Comparison of ENCODE assay signal across 8 cellular contexts in the genomic region with DNA sequence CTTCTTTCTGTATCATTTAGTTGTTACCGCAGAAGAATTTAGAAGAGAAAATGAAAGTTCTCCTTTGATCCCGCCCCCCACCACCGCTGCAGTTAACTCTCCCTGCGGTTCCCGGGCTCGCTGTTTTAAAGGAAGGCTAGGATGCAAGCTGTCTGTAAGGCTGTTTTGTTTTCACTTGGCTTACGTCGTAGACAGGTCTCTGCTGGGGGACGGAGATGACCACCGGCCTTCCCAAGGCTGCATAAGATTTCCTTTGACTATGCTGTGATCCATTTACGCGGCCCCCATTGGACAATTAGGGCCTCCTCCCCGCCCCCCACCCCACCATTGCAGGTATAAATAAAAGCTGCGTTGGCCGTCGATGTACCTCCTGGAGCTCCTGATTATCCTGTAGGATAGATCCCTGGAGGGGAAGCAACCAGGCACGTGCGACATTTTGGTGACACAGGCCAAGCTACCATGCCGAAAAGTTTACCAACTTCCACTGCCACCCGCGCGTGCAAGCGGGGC. TPM values are rescaled to one million over a fixed set of nuclear protein-coding genes. Genes with fewer than 3 reads are reported as not detected.
DNase-seq lines count a peak whose midpoint lies in the region; ATAC-seq and TF ChIP-seq lines count a peak whose summit lies in the region.

No MANE protein-coding gene starts in this region.

- no peak for ATAC-seq in GM18861 (IDR thresholded peaks at IDR 0.05; ENCODE audit: unreplicated experiment)
- ATAC-seq in HG02970 (IDR thresholded peaks at IDR 0.05; ENCODE audit: low FRiP score, unreplicated experiment): no peak
- no peak for ATAC-seq in foreskin keratinocyte

- 5% methylated on average over 22 of the region's 23 CpGs for whole genome bisulfite sequencing in HUES64
- WGBS in smooth muscle cell (ENCODE audit: low lambda C conversion rate): 12% methylated on average over 23 of the region's 23 CpGs

- H3K4me3 ChIP-seq in AG10803 (ENCODE audit: low read length) (peak overlapping the region; percentile 69), HUES64 (ENCODE audit: low read length) (peak overlapping the region; percentile 50), smooth muscle cell (peak overlapping the region; percentile 43)

- H2AFZ ChIP-seq in smooth muscle cell (ENCODE audit: low read depth): no peak overlapping the region

- H3K79me2 ChIP-seq in smooth muscle cell (ENCODE audit: low read depth): no peaks in the 10 kb centered on the region

- H3K27ac Mint-ChIP-seq in activated CD4-positive, alpha-beta memory T cell treated with anti-CD3 and anti-CD28 coated beads for 36 hours: peak overlapping the region; percentile 53

- H3K36me3 ChIP-seq in HUES64 (ENCODE audit: insufficient read depth, low read length): no peaks in the 10 kb centered on the region
- no peaks in the 10 kb centered on the region for H3K36me3 ChIP-seq in smooth muscle cell (ENCODE audit: low read depth)

- DNase-seq in AG10803 (ENCODE audit: low read depth) (peak; percentile 41), fibroblast of gingiva (ENCODE audit: low read depth) (peak; percentile 14), smooth muscle cell (lab: John Stamatoyannopoulos, UW; ENCODE audit: unreplicated experiment) (no peak), foreskin keratinocyte (no peak)
- peak; percentile 77 for DNase-seq in activated CD4-positive, alpha-beta memory T cell treated with anti-CD3 and anti-CD28 coated beads for 36 hours

- H3K27ac ChIP-seq in HUES64 (ENCODE audit: low read depth, low read length): no peak overlapping the region
- H3K27ac ChIP-seq in smooth muscle cell (ENCODE audit: low read depth): no peak overlapping the region
- no peak overlapping the region for H3K27ac ChIP-seq in foreskin keratinocyte

- H3K9ac ChIP-seq in HUES64 (ENCODE audit: low read depth, low read length) (no peak overlapping the region), smooth muscle cell (ENCODE audit: low read depth) (no peak overlapping the region)

- no peaks in the 10 kb centered on the region for H3K27me3 Mint-ChIP-seq in activated CD4-positive, alpha-beta memory T cell treated with anti-CD3 and anti-CD28 coated beads for 36 hours

- POLR2A ChIA-PET in activated CD4-positive, alpha-beta memory T cell treated with anti-CD3 and anti-CD28 coated beads for 36 hours (lab: Charles Lee): interaction anchor here (0.6 kb wide), 1 partner anchor 60 kb away, joined by 3 read pairs; no protein-coding TSS in a partner anchor

- no peak for TF ChIP-seq CTCF in AG10803 (conservative IDR thresholded peaks at IDR 0.05; ENCODE audit: low read length)
- no peak for TF ChIP-seq CTCF in smooth muscle cell (IDR thresholded peaks at IDR 0.05; ENCODE audit: borderline replicate concordance, insufficient read depth, poor library complexity, severe bottlenecking)
- TF ChIP-seq CTCF in foreskin keratinocyte (conservative IDR thresholded peaks at IDR 0.05): no peak

- no peaks in the 10 kb centered on the region for H3K36me3 Mint-ChIP-seq in activated CD4-positive, alpha-beta memory T cell treated with anti-CD3 and anti-CD28 coated beads for 36 hours

- peaks cover 83% of the 10 kb centered on the region for H3K27me3 ChIP-seq in HUES64 (ENCODE audit: insufficient read depth, low read length)
- H3K27me3 ChIP-seq in smooth muscle cell (ENCODE audit: low read depth): peaks cover 62% of the 10 kb centered on the region
- H3K27me3 ChIP-seq in foreskin keratinocyte: peaks cover 17% of the 10 kb centered on the region

- peaks cover 2% of the 10 kb centered on the region for H3F3A ChIP-seq in smooth muscle cell (ENCODE audit: low read depth)

- intact Hi-C loops in activated CD4-positive, alpha-beta memory T cell treated with anti-CD3 and anti-CD28 coated beads for 36 hours (cut with micrococcal nuclease): loop anchor here (5.0 to 10.0 kb wide), 4 partner anchors 204 to 1362 kb away; partner anchors contain the start of genes FADD, PPP6R3 and TPCN2

- H3K4me1 ChIP-seq in HUES64 (ENCODE audit: insufficient read depth, low read length) (peaks cover 11% of the 10 kb centered on the region), smooth muscle cell (ENCODE audit: low read depth) (peaks cover 17% of the 10 kb centered on the region), foreskin keratinocyte (peaks cover 7% of the 10 kb centered on the region)

- H3K4me1 Mint-ChIP-seq in activated CD4-positive, alpha-beta memory T cell treated with anti-CD3 and anti-CD28 coated beads for 36 hours (ENCODE audit: low read depth): peaks cover 31% of the 10 kb centered on the region

- H4K20me1 ChIP-seq in smooth muscle cell (ENCODE audit: low read depth): no peaks in the 10 kb centered on the region

- peak overlapping the region; percentile 84 for H3K4me2 ChIP-seq in smooth muscle cell

- H3K9me3 Mint-ChIP-seq in activated CD4-positive, alpha-beta memory T cell treated with anti-CD3 and anti-CD28 coated beads for 36 hours: no peaks in the 10 kb centered on the region

- H3K9me3 ChIP-seq in HUES64 (ENCODE audit: insufficient read depth, low read depth, low read length): no peaks in the 10 kb centered on the region
- H3K9me3 ChIP-seq in smooth muscle cell (replicated peaks; ENCODE audit: low read depth): no peaks in the 10 kb centered on the region

- CTCF ChIA-PET in activated CD4-positive, alpha-beta memory T cell treated with anti-CD3 and anti-CD28 coated beads for 36 hours (lab: Charles Lee): interaction anchor here (0.6 to 3.6 kb wide), 13 partner anchors 10 to 532 kb away, joined by 3 to 29 read pairs (median 5); no protein-coding TSS in a partner anchor

- peak overlapping the region; percentile 87 for H3K4me3 Mint-ChIP-seq in activated CD4-positive, alpha-beta memory T cell treated with anti-CD3 and anti-CD28 coated beads for 36 hours

RNA-seq across cellular contexts. Expression of gene CPT1A, which starts 1.4 kb away (rescaled TPM):
- polyA plus RNA-seq in HUES64 (2013, experiment 1 of 2): 5.2 TPM
- 6.1 TPM for polyA plus RNA-seq in HUES64 (2013, experiment 2 of 2)
- total RNA-seq in activated CD4-positive, alpha-beta memory T cell treated with anti-CD3 and anti-CD28 coated beads for 36 hours: 10 to 100 TPM; 28.8 to 32.9 TPM
- total RNA-seq in smooth muscle cell (1.7 and 1.9 TPM in 2 replicates), foreskin keratinocyte (16.0 and 18.8 TPM in 2 replicates)
- polyA plus RNA-seq in smooth muscle cell (0.24 and 0.98 TPM in 2 replicates), foreskin keratinocyte (5.3 and 8.0 TPM in 2 replicates)

Comparison
In these comparisons a context has a peak if more than half of its experiments do, and no peak if none do; other contexts are left out.
1. DNase-seq: peak in AG10803 (single experiment), activated CD4-positive, alpha-beta memory T cell treated with anti-CD3 and anti-CD28 coated beads for 36 hours (single experiment) and fibroblast of gingiva (single experiment); none in smooth muscle cell (single experiment) and foreskin keratinocyte (0 of 2).
2. Peak in every context shown above with its lines, with median percentiles within 50 percentile points of each other: H3K4me3 ChIP-seq.